ENCODE assay signal across 11 cellular contexts in the genomic region with DNA sequence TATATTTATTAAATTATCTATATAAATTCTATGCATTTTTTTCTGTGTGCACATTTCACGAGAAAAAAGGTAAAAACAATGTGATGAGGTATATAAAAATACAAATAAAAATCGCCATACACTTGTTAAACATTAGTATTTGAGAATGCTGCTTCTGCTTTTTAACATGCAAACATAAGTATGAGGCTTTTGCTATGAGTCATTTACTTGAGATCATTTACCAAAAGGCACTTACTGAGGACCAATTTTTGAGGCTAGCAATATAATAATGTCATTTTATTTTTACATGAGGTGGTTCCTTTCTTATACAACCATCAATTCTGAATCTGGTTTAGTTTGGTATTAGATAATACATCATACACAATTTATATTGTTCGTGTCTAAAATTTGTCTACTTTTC.
DNase-seq lines count a peak whose midpoint lies in the region; ATAC-seq lines count a peak whose summit lies in the region.
"Had no signal": no experiment of that assay in that cellular context is flagged by ENCODE, and none has a peak within 500 bp of the region (broad histone marks: within the 10 kb centered on the region; RNA-seq: fewer than 3 reads in every experiment).

No MANE protein-coding gene starts in this region.

- peak; percentile 93 for ATAC-seq in GM18907 (IDR thresholded peaks at IDR 0.05; ENCODE audit: unreplicated experiment)
- ATAC-seq in HG02588 (IDR thresholded peaks at IDR 0.05; ENCODE audit: unreplicated experiment): peak; percentile 92
- ATAC-seq in HG03439 (IDR thresholded peaks at IDR 0.05; ENCODE audit: unreplicated experiment): peak; percentile 85
- ATAC-seq: T-helper 17 cell had no signal

- DNase-seq in kidney tubule cell (ENCODE audit: low spot score): peak; percentile 23
- no peak for DNase-seq in NCI-H1436 (lab: John Stamatoyannopoulos, UW)
- DNase-seq in effector CD8-positive, alpha-beta T cell (lab: John Stamatoyannopoulos, UW): no peak
- DNase-seq in activated CD4-positive, alpha-beta T cell treated with anti-CD3 and anti-CD28 coated beads, Interleukin-2, amount 50 U/mL, for 48 hours: no peak
- DNase-seq in globus pallidus (ENCODE audit: low spot score): no peak
- DNase-seq: COR-L47, NCI-H1092, T-helper 17 cell had no signal
